25 cellular contexts compared by ENCODE assay signal in genomic region chr18:73240899-73241298, GRCh38.
"Had no signal": no experiment of that assay in that cellular context is flagged by ENCODE, and none has a peak within 500 bp of the region (broad histone marks: within the 10 kb centered on the region; RNA-seq: fewer than 3 reads in every experiment).

No MANE protein-coding gene starts in this region.

- H3K27me3 Mint-ChIP-seq: dendritic cell treated with granulocyte-macrophage colony-stimulating factor and Interleukin-4, amounts not matched to agents 40 ng/mL and 50 ng/mL, for 4 days; naive thymus-derived CD4-positive, alpha-beta T cell; progenitor cell of endocrine pancreas; stimulated activated naive B cell treated with anti-CD40 and anti-IgM and Interleukin-4, amounts not matched to agents 10 μg/mL and 1 μg/mL and 100 μg/mL, for 72 hours; stimulated activated naive CD8-positive, alpha-beta T cell treated with anti-CD3 and anti-CD28 coated beads, Interleukin-15, Interleukin-2, amounts not matched to agents 100 ng/mL and 50 ng/mL, for 24 hours had no signal

- H3K27me3 ChIP-seq: esophagus muscularis mucosa, foreskin keratinocyte, gastroesophageal sphincter, heart left ventricle, hepatocyte, left lung, neural progenitor cell, right lobe of liver, tibial nerve, upper lobe of left lung had no signal

- DNase-seq: effector CD8-positive, alpha-beta T cell; foreskin keratinocyte; heart left ventricle; left cardiac atrium; left lung; mesenchymal stem cell; midbrain; naive thymus-derived CD4-positive, alpha-beta T cell; right lobe of liver; small intestine; stimulated activated CD4-positive, alpha-beta T cell treated with anti-CD3 and anti-CD28 coated beads, Interleukin-15, amount 100 ng/mL, for 24 hours; stimulated activated CD4-positive, alpha-beta T cell treated with anti-CD3 and anti-CD28 coated beads, Interleukin-2, amount 100 ng/mL, for 48 hours; stimulated activated naive B cell treated with anti-CD40 and anti-IgM and Interleukin-4, amounts not matched to agents 10 μg/mL and 1 μg/mL and 100 μg/mL, for 72 hours; upper lobe of left lung had no signal

- H3K36me3 ChIP-seq: esophagus muscularis mucosa, gastroesophageal sphincter, heart left ventricle, left lung, neural progenitor cell, right lobe of liver, thoracic aorta, tibial nerve, upper lobe of left lung had no signal

- H3K27ac Mint-ChIP-seq: dendritic cell treated with granulocyte-macrophage colony-stimulating factor and Interleukin-4, amounts not matched to agents 40 ng/mL and 50 ng/mL, for 4 days; naive thymus-derived CD4-positive, alpha-beta T cell; nephron; neural progenitor cell; progenitor cell of endocrine pancreas; stimulated activated naive B cell treated with anti-CD40 and anti-IgM and Interleukin-4, amounts not matched to agents 10 μg/mL and 1 μg/mL and 100 μg/mL, for 72 hours; stimulated activated naive CD8-positive, alpha-beta T cell treated with anti-CD3 and anti-CD28 coated beads, Interleukin-15, Interleukin-2, amounts not matched to agents 100 ng/mL and 50 ng/mL, for 24 hours had no signal

- ATAC-seq: foreskin keratinocyte; gastroesophageal sphincter; heart left ventricle; left cardiac atrium; left lung; naive thymus-derived CD4-positive, alpha-beta T cell; right lobe of liver; stimulated activated naive B cell treated with anti-CD40 and anti-IgM and Interleukin-4, amounts not matched to agents 10 μg/mL and 1 μg/mL and 100 μg/mL, for 72 hours had no signal

- H3K9ac ChIP-seq: neural progenitor cell, parathyroid adenoma had no signal

- H3K9me3 Mint-ChIP-seq: nephron; neural progenitor cell; stimulated activated naive B cell treated with anti-CD40 and anti-IgM and Interleukin-4, amounts not matched to agents 10 μg/mL and 1 μg/mL and 100 μg/mL, for 72 hours had no signal

- H3K4me1 Mint-ChIP-seq: naive thymus-derived CD4-positive, alpha-beta T cell had no signal

- H3K4me3 ChIP-seq: esophagus muscularis mucosa, gastroesophageal sphincter, heart left ventricle, hepatocyte, left lung, neural progenitor cell, right lobe of liver, thoracic aorta, tibial nerve, upper lobe of left lung had no signal

- H3K4me3 Mint-ChIP-seq: dendritic cell treated with granulocyte-macrophage colony-stimulating factor and Interleukin-4, amounts not matched to agents 40 ng/mL and 50 ng/mL, for 4 days; naive thymus-derived CD4-positive, alpha-beta T cell; nephron; neural progenitor cell; stimulated activated naive B cell treated with anti-CD40 and anti-IgM and Interleukin-4, amounts not matched to agents 10 μg/mL and 1 μg/mL and 100 μg/mL, for 72 hours; stimulated activated naive CD8-positive, alpha-beta T cell treated with anti-CD3 and anti-CD28 coated beads, Interleukin-15, Interleukin-2, amounts not matched to agents 100 ng/mL and 50 ng/mL, for 24 hours had no signal

- H3K4me1 ChIP-seq: esophagus muscularis mucosa, gastroesophageal sphincter, heart left ventricle, left lung, neural progenitor cell, parathyroid adenoma, right lobe of liver, tibial nerve, upper lobe of left lung had no signal

- H3K9me3 ChIP-seq: esophagus muscularis mucosa, gastroesophageal sphincter, heart left ventricle, right lobe of liver, thoracic aorta, tibial nerve, upper lobe of left lung had no signal

- H3K27ac ChIP-seq: esophagus muscularis mucosa, foreskin keratinocyte, gastroesophageal sphincter, heart left ventricle, hepatocyte, left lung, neural progenitor cell, parathyroid adenoma, right lobe of liver, thoracic aorta, tibial nerve, upper lobe of left lung had no signal

- H3K36me3 Mint-ChIP-seq: naive thymus-derived CD4-positive, alpha-beta T cell; neural progenitor cell; stimulated activated naive B cell treated with anti-CD40 and anti-IgM and Interleukin-4, amounts not matched to agents 10 μg/mL and 1 μg/mL and 100 μg/mL, for 72 hours had no signal
